22 cellular contexts compared by ENCODE assay signal in genomic region chr5:133924221-133924920, GRCh38. TPM values are rescaled to one million over a fixed set of nuclear protein-coding genes. Genes with fewer than 3 reads are reported as not detected.
A peak's percentile ranks its signal among the peaks of the same experiment; 100 is the strongest.
DNase-seq lines count a peak whose midpoint lies in the region; ATAC-seq and TF ChIP-seq lines count a peak whose summit lies in the region.
"Had no signal": no experiment of that assay in that cellular context is flagged by ENCODE, and none has a peak within 500 bp of the region (broad histone marks: within the 10 kb centered on the region; RNA-seq: fewer than 3 reads in every experiment).

No MANE protein-coding gene starts in this region.

- no peak for TF ChIP-seq RAD21 in SK-N-SH (IDR thresholded peaks at IDR 0.05; ENCODE audit: low read length)

- peak overlapping the region; percentile 57 for H3K27ac Mint-ChIP-seq in endodermal cell
- H3K27ac Mint-ChIP-seq: activated T-helper 17 cell treated with anti-CD3 and anti-CD28 coated beads, Interleukin-2, amount 50 U/mL, for 72 hours had no signal

- H3K4me3 Mint-ChIP-seq in endodermal cell: no peak overlapping the region
- H3K4me3 Mint-ChIP-seq: activated T-helper 17 cell treated with anti-CD3 and anti-CD28 coated beads, Interleukin-2, amount 50 U/mL, for 72 hours; central memory CD8-positive, alpha-beta T cell; natural killer cell; T-helper 1 cell treated with Interleukin-12 subunit alpha and Interleukin-12 subunit beta and Interleukin-4 antibody, amounts not matched to agents 30 μg/mL and 1 μg/mL, for 36 hours had no signal

- peaks cover 25% of the 10 kb centered on the region for H3K4me1 Mint-ChIP-seq in endodermal cell
- H3K4me1 Mint-ChIP-seq: central memory CD8-positive, alpha-beta T cell; natural killer cell had no signal

- no peaks in the 10 kb centered on the region for H3F3A ChIP-seq in SK-N-SH (replicated peaks; ENCODE audit: insufficient read depth)

- POLR2A ChIA-PET in SK-N-SH (lab: Yijun Ruan, JAX): interaction anchor here (0.6 to 0.9 kb wide), 3 partner anchors 9 to 215 kb away, joined by 3 read pairs; no protein-coding TSS in a partner anchor

- no peaks in the 10 kb centered on the region; the same call in 1 of the 2 replicates for H3K27me3 ChIP-seq in SK-N-SH (ENCODE audit: insufficient read depth)
- H3K27me3 ChIP-seq in endodermal cell (ENCODE audit: control insufficient read depth, insufficient read depth, low read length, poor library complexity, severe bottlenecking): no peaks in the 10 kb centered on the region
- H3K27me3 ChIP-seq: adrenal gland, hepatocyte, upper lobe of right lung had no signal

- no peaks in the 10 kb centered on the region for H3K27me3 Mint-ChIP-seq in endodermal cell (ENCODE audit: insufficient read depth)

- CTCF ChIA-PET in SK-N-SH (lab: Yijun Ruan, JAX): interaction anchor here (0.7 to 1.3 kb wide), 2 partner anchors 55 to 501 kb away, joined by 3 to 8 read pairs; no protein-coding TSS in a partner anchor

- TF ChIP-seq EP300 in SK-N-SH (IDR thresholded peaks at IDR 0.05; ENCODE audit: borderline replicate concordance in 1 of 2, low read depth in 1 of 2, low read length in 1 of 2): no peak

- H3K4me1 ChIP-seq in SK-N-SH (ENCODE audit: control insufficient read depth in 1 of 2, insufficient read depth in 2 of 2, low read depth in 1 of 2, low read length in 1 of 2): peaks cover 0 to 47% of the 10 kb centered on the region in 2 experiments; a peak in 2 of 4 replicates
- H3K4me1 ChIP-seq in endodermal cell (ENCODE audit: control insufficient read depth, insufficient read depth, low read length): no peaks in the 10 kb centered on the region
- H3K4me1 ChIP-seq: adrenal gland, prostate gland, upper lobe of right lung had no signal

- no peaks in the 10 kb centered on the region for H3K36me3 Mint-ChIP-seq in endodermal cell (ENCODE audit: low read depth)
- H3K36me3 Mint-ChIP-seq: natural killer cell had no signal

- no peaks in the 10 kb centered on the region for H3K9me3 Mint-ChIP-seq in endodermal cell
- H3K9me3 Mint-ChIP-seq: activated T-helper 17 cell treated with anti-CD3 and anti-CD28 coated beads, Interleukin-2, amount 50 U/mL, for 72 hours; central memory CD8-positive, alpha-beta T cell; natural killer cell; T-helper 1 cell treated with Interleukin-12 subunit alpha and Interleukin-12 subunit beta and Interleukin-4 antibody, amounts not matched to agents 30 μg/mL and 1 μg/mL, for 36 hours had no signal

- TF ChIP-seq CTCF in SK-N-SH (IDR thresholded peaks at IDR 0.05) (no peak), endodermal cell (conservative IDR thresholded peaks at IDR 0.05) (no peak)

- H3K36me3 ChIP-seq in SK-N-SH (replicated peaks in 1 of 2; ENCODE audit: control insufficient read depth in 1 of 2, insufficient read depth in 2 of 2, low read length in 1 of 2) (no peaks in the 10 kb centered on the region), endodermal cell (ENCODE audit: control insufficient read depth, insufficient read depth, low read length) (no peaks in the 10 kb centered on the region)
- H3K36me3 ChIP-seq: adrenal gland, prostate gland, upper lobe of right lung had no signal

- H3K9me3 ChIP-seq in SK-N-SH (no peaks in the 10 kb centered on the region), endodermal cell (ENCODE audit: control insufficient read depth, low read length) (no peaks in the 10 kb centered on the region)
- H3K9me3 ChIP-seq: adrenal gland, prostate gland, upper lobe of right lung had no signal

- no peaks in the 10 kb centered on the region for H3K9me2 ChIP-seq in SK-N-SH

- no peaks in the 10 kb centered on the region for H3K79me2 ChIP-seq in SK-N-SH (ENCODE audit: insufficient read depth)
- H3K79me2 ChIP-seq: hepatocyte had no signal

- no peak overlapping the region for H3K9ac ChIP-seq in SK-N-SH
- H3K9ac ChIP-seq in endodermal cell (ENCODE audit: extremely low read depth, low read length, poor library complexity, severe bottlenecking): no peak overlapping the region

- peak; percentile 65 for DNase-seq in SK-N-SH
- DNase-seq in NCI-H1694 treated with DMSO at 0.1 percent for 48 hours (lab: John Stamatoyannopoulos, UW): peak; percentile 77
- peak; percentile 58 for DNase-seq in endodermal cell
- DNase-seq in superior temporal gyrus (ENCODE audit: extremely low spot score): peak; percentile 56
- DNase-seq in epidermal melanocyte (ENCODE audit: insufficient read length, low spot score): no peak
- no peak for DNase-seq in hepatic stellate cell (ENCODE audit: low spot score)
- DNase-seq: activated CD4-positive, CD25-positive, alpha-beta regulatory T cell; adrenal gland; effector memory CD4-positive, alpha-beta T cell; GOT3; IMR-90; natural killer cell; SHP77; upper lobe of right lung had no signal

- H3K27ac ChIP-seq in SK-N-SH (ENCODE audit: low read depth in 2 of 2, low read length in 1 of 2) (peak overlapping the region in 1 of 2 experiments; percentile 83; a peak in 2 of 4 replicates), endodermal cell (ENCODE audit: low read depth, low read length) (no peak overlapping the region)
- H3K27ac ChIP-seq: adrenal gland, hepatocyte, prostate gland, upper lobe of right lung had no signal

- no peak overlapping the region for H2AFZ ChIP-seq in SK-N-SH (ENCODE audit: low read depth)
- H2AFZ ChIP-seq: hepatocyte had no signal

- no peak; the same call in 1 of the 3 replicates for ATAC-seq in SK-N-SH treated with all-trans-retinoic acid at 6 μM for 48 hours
- no peak for ATAC-seq in HG03571 (IDR thresholded peaks at IDR 0.05; ENCODE audit: unreplicated experiment)
- ATAC-seq: activated T-helper 17 cell treated with anti-CD3 and anti-CD28 coated beads, Interleukin-2, amount 50 U/mL, for 72 hours; natural killer cell; upper lobe of right lung had no signal

- 63% methylated on average over 5 of the region's 5 CpGs for WGBS in SK-N-SH (ENCODE audit: low lambda C conversion rate)
- whole genome bisulfite sequencing in endodermal cell (ENCODE audit: insufficient coverage in 1 of 2, insufficient read length in 1 of 2), 2 experiments: 73 to 90% methylated on average over 4 to 5 of the region's 5 CpGs

- no peak overlapping the region for H3K4me2 ChIP-seq in SK-N-SH
- H3K4me2 ChIP-seq: hepatocyte, smooth muscle cell had no signal

- H3K4me3 ChIP-seq in SK-N-SH (ENCODE audit: low read depth in 2 of 2, low read length in 1 of 2) (no peak overlapping the region), endodermal cell (ENCODE audit: low read length) (no peak overlapping the region)
- H3K4me3 ChIP-seq: adrenal gland, hepatocyte, prostate gland, smooth muscle cell, upper lobe of right lung had no signal

- H4K20me1 ChIP-seq in SK-N-SH (ENCODE audit: insufficient read depth): no peaks in the 10 kb centered on the region

TF ChIP-seq in SK-N-SH, 30 proteins besides CTCF, POLR2A, EP300 and RAD21:
- peak; percentile 3; the same call in 1 of the 2 replicates for TF ChIP-seq RCOR1 (IDR thresholded peaks at IDR 0.05; ENCODE audit: low read length)
- TF ChIP-seq GATA2 (CRISPR knock-in tag; IDR thresholded peaks at IDR 0.05): no peak

TF ChIP-seq in SK-N-SH treated with all-trans-retinoic acid at 6 μM for 48 hours, 23 proteins besides CTCF, POLR2A, EP300 and RAD21 (continues in another document):
- TF ChIP-seq ZNF8 (CRISPR knock-in tag; IDR thresholded peaks at IDR 0.05) (no peak), ISL1 (CRISPR knock-in tag; IDR thresholded peaks at IDR 0.05) (no peak), BACH2 (CRISPR knock-in tag; IDR thresholded peaks at IDR 0.05; ENCODE audit: borderline replicate concordance) (no peak), POU6F1 (CRISPR knock-in tag; IDR thresholded peaks at IDR 0.05; ENCODE audit: borderline replicate concordance, low read depth) (no peak), CSDC2 (CRISPR knock-in tag; IDR thresholded peaks at IDR 0.05) (no peak), ARNTL (CRISPR knock-in tag; IDR thresholded peaks at IDR 0.05; ENCODE audit: borderline replicate concordance, low read depth) (no peak), ZFP30 (CRISPR knock-in tag; IDR thresholded peaks at IDR 0.05) (no peak), ZC3H10 (CRISPR knock-in tag; IDR thresholded peaks at IDR 0.05) (no peak), CSRNP3 (CRISPR knock-in tag; IDR thresholded peaks at IDR 0.05) (no peak), OSR1 (CRISPR knock-in tag; IDR thresholded peaks at IDR 0.05) (no peak), TCF4 (CRISPR knock-in tag; IDR thresholded peaks at IDR 0.05; ENCODE audit: borderline replicate concordance) (no peak), ZNF70 (CRISPR knock-in tag; IDR thresholded peaks at IDR 0.05) (no peak)

RNA-seq across cellular contexts. Expression of gene C5orf15, which starts 44.1 kb away (rescaled TPM):
- polyA plus RNA-seq in SK-N-SH (2012; rRNA removed): 81.0 and 106 TPM in 2 replicates
- polyA plus RNA-seq in SK-N-SH (2012; cell fraction: cytosol; rRNA removed): 99.4 and 101 TPM in 2 replicates
- 17.5 and 54.9 TPM in 2 replicates for polyA plus RNA-seq in SK-N-SH (2012; cell fraction: nucleus; rRNA removed)
- 10 to 100 TPM; 37.6 to 37.7 TPM for total RNA-seq in endodermal cell
- 64.4 TPM for polyA plus RNA-seq in endodermal cell (2013, experiment 1 of 2)
- 60.7 TPM for polyA plus RNA-seq in endodermal cell (2013, experiment 2 of 2)

Comparison
In these comparisons a context has a peak if more than half of its experiments do, and no peak if none do; other contexts are left out.
1. DNase-seq: peak in SK-N-SH (single experiment), NCI-H1694 treated with DMSO at 0.1 percent for 48 hours (single experiment), endodermal cell (single experiment) and superior temporal gyrus (single experiment); none in epidermal melanocyte (single experiment) and hepatic stellate cell (single experiment).